ENCODE assay signal across 26 cellular contexts in the genomic region with DNA sequence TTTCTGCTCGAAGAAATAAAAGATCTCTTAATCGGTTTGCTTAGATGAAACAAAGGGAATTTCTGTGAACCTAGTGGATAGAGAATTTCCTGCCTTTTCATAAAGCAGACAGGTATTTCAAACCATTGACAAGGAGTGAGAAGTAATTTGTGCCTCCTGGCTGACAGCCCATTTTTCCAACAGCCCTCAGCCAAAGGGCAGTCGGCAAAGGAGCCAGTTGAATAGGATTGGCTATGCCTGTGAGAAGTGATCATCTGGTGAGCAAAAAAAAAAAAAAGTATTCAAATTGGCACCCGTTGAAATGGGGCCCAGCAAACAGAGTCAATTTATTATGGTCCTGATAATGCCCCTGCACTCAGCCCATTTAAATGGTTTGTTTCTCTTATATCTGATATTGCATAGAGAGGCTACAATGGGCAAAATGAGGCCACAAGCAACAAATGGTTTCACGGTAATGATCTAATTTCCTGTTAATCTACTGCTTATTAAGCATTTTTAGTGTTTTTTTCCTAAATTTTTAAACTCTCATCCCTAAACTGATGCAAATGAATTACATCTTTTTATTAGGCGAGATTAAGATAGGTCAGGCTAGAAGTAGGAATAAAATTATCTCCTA.
DNase-seq lines count a peak whose midpoint lies in the region; ATAC-seq and TF ChIP-seq lines count a peak whose summit lies in the region.
"Had no signal": no experiment of that assay in that cellular context is flagged by ENCODE, and none has a peak within 500 bp of the region (broad histone marks: within the 10 kb centered on the region; RNA-seq: fewer than 3 reads in every experiment).

No MANE protein-coding gene starts in this region.

- DNase-seq in COR-L47 (lab: John Stamatoyannopoulos, UW) (peak; percentile 14), NCI-H1105 treated with DMSO at 0.1 percent for 48 hours (lab: John Stamatoyannopoulos, UW) (peak; percentile 52), NCI-H446 (lab: John Stamatoyannopoulos, UW) (peak; percentile 23 to 57), body of pancreas (peak; percentile 8 to 65 (median 28)), spleen (no peak)
- no peak for DNase-seq in effector CD4-positive, alpha-beta T cell
- DNase-seq: BE2C; Calu3; CD8-positive, alpha-beta memory T cell; GOT3; HFFc6; MM.1S; NCI-H1048; NCI-H1436; NCI-H1930; NCI-H2171 treated with DMSO at 0.1 percent for 48 hours; NCI-H345; NCI-H524 treated with DMSO at 0.1 percent for 48 hours; RPMI8226; SHP77; T-helper 1 cell had no signal

- H3K9me3 ChIP-seq in body of pancreas, result no peaks in the 10 kb centered on the region
- no peaks in the 10 kb centered on the region for H3K9me3 ChIP-seq in spleen
- H3K9me3 ChIP-seq: A549, BE2C, HAP-1 had no signal

- 61 to 68% methylated on average over 6 of the region's 6 CpGs for WGBS in body of pancreas, 2 donors
- 82 to 89% (median 88%) methylated on average over 6 of the region's 6 CpGs for WGBS in spleen, 5 donors

- TF ChIP-seq POLR2A in body of pancreas (IDR thresholded peaks at IDR 0.05) (no peak), spleen (IDR thresholded peaks at IDR 0.05) (no peak)

- ATAC-seq in body of pancreas, result no peak
- no peak for ATAC-seq in HG02798 (IDR thresholded peaks at IDR 0.05; ENCODE audit: poor library complexity, unreplicated experiment)
- ATAC-seq: A549 had no signal

- no peaks in the 10 kb centered on the region for H3K36me3 ChIP-seq in body of pancreas (replicated peaks in 1 of 2; ENCODE audit: insufficient read depth in 1 of 2, low read depth in 2 of 2)
- no peaks in the 10 kb centered on the region for H3K36me3 ChIP-seq in spleen
- H3K36me3 ChIP-seq: BE2C, HAP-1 had no signal

- intact Hi-C loops in body of pancreas (cut with DNase I) (no loop called here), spleen (cut with DNase I; ENCODE audit: low total_unique reads) (no loop called here)

- H3K27me3 ChIP-seq in body of pancreas (no peaks in the 10 kb centered on the region), spleen (replicated peaks in 1 of 7) (no peaks in the 10 kb centered on the region)
- H3K27me3 ChIP-seq: BE2C had no signal

- H3K4me3 ChIP-seq in body of pancreas (no peak overlapping the region), spleen (no peak overlapping the region)
- H3K4me3 ChIP-seq: A549, HAP-1 had no signal

- H3K4me1 ChIP-seq in body of pancreas (peaks cover 7% of the 10 kb centered on the region), spleen (no peaks in the 10 kb centered on the region)
- H3K4me1 ChIP-seq: A549, BE2C had no signal

- no peak for TF ChIP-seq CTCF in body of pancreas (IDR thresholded peaks at IDR 0.05)
- no peak for TF ChIP-seq CTCF in spleen (IDR thresholded peaks at IDR 0.05 in 8 of 11, conservative IDR thresholded peaks at IDR 0.05 in 3 of 11)

- H3K27ac ChIP-seq in body of pancreas, result no peak overlapping the region
- no peak overlapping the region for H3K27ac ChIP-seq in spleen
- H3K27ac ChIP-seq: A549, HL-60, KMS-11 had no signal

Comparison
In these comparisons a context has a peak if more than half of its experiments do, and no peak if none do; other contexts are left out.
1. DNase-seq: peak in COR-L47 (single experiment), NCI-H1105 treated with DMSO at 0.1 percent for 48 hours (single experiment), NCI-H446 (2 of 2) and body of pancreas (4 of 4); none in spleen (single experiment) and effector CD4-positive, alpha-beta T cell (single experiment).